In genomic region chr17:29764748-29765147, GRCh38 we compare ENCODE assay signal across 22 cellular contexts.
A peak's percentile ranks its signal among the peaks of the same experiment; 100 is the strongest.
DNase-seq lines count a peak whose midpoint lies in the region; ATAC-seq, FAIRE-seq and TF ChIP-seq lines count a peak whose summit lies in the region.
"Had no signal": no experiment of that assay in that cellular context is flagged by ENCODE, and none has a peak within 500 bp of the region (broad histone marks: within the 10 kb centered on the region; RNA-seq: fewer than 3 reads in every experiment).

No MANE protein-coding gene starts in this region.

- H3K79me1 ChIP-seq in IMR-90 (ENCODE audit: low read depth in 1 of 2, low read length in 2 of 2), result peaks cover 4 to 9% of the 10 kb centered on the region in 2 experiments

- no peak overlapping the region for H2AK9ac ChIP-seq in IMR-90 (replicated peaks; ENCODE audit: low read depth, low read length, poor library complexity)

- no peak overlapping the region for H3K23ac ChIP-seq in IMR-90 (ENCODE audit: low read depth, low read length)

- H3K4me3 ChIP-seq in HepG2 (replicated peaks in 1 of 3; ENCODE audit: insufficient read depth in 1 of 3, low read depth in 2 of 3, low read length in 3 of 3) (no peak overlapping the region), right lobe of liver (no peak overlapping the region), IMR-90 (ENCODE audit: insufficient read depth, low read depth, low read length) (no peak overlapping the region), fibroblast of mammary gland (ENCODE audit: control insufficient read depth, low read depth, low read length) (no peak overlapping the region)
- H3K4me3 ChIP-seq: GM12878, MG63 had no signal

- FAIRE-seq in HepG2 (lab: Jason Lieb, UNC), result no peak
- FAIRE-seq: GM12878, GM18507 had no signal

- no peak overlapping the region for H2BK20ac ChIP-seq in IMR-90 (ENCODE audit: low read depth, low read length)

- no peak for ATAC-seq in HepG2
- ATAC-seq in right lobe of liver, result no peak
- no peak for ATAC-seq in IMR-90 (ENCODE audit: low read depth)
- no peak for ATAC-seq in Right ventricle myocardium superior (ENCODE audit: poor library complexity)
- no peak for ATAC-seq in HG03354 (IDR thresholded peaks at IDR 0.05; ENCODE audit: poor library complexity, severe bottlenecking, unreplicated experiment)
- ATAC-seq: GM12878, HCT116, SK-N-SH treated with all-trans-retinoic acid at 6 μM for 48 hours, T-cell had no signal

- no peak for TF ChIP-seq POLR2A in HepG2 (IDR thresholded peaks at IDR 0.05; ENCODE audit: insufficient read depth in 1 of 2, low read depth in 2 of 2, low read length in 2 of 2)
- TF ChIP-seq POLR2A in right lobe of liver (IDR thresholded peaks at IDR 0.05), result no peak
- TF ChIP-seq POLR2A in IMR-90 (IDR thresholded peaks at IDR 0.05; ENCODE audit: low read depth, low read length), result no peak

- DNase-seq in HepG2 (ENCODE audit: low spot score) (no peak), right lobe of liver (no peak), IMR-90 (no peak), fibroblast of mammary gland (ENCODE audit: low read depth) (peak; percentile 4), Right ventricle myocardium superior (no peak), hepatic stellate cell (ENCODE audit: low spot score) (no peak)
- DNase-seq: ACHN, GF-D8, GOT3, MG63, NCI-H1048, NCI-H1436, NCI-H1930, NCI-H446 treated with DMSO at 0.1 percent for 48 hours, SIG-M5, T-cell had no signal

- no peak overlapping the region for H2BK120ac ChIP-seq in IMR-90 (ENCODE audit: low read depth, low read length)

- H3K4me2 ChIP-seq in HepG2 (ENCODE audit: low read depth, low read length) (no peak overlapping the region), IMR-90 (ENCODE audit: low read depth, low read length) (no peak overlapping the region)

- no peaks in the 10 kb centered on the region for H3K36me3 ChIP-seq in HepG2 (replicated peaks in 1 of 2; ENCODE audit: control insufficient read depth in 1 of 2, insufficient read depth in 2 of 2, low read length in 2 of 2)
- no peaks in the 10 kb centered on the region for H3K36me3 ChIP-seq in right lobe of liver
- H3K36me3 ChIP-seq in IMR-90 (ENCODE audit: control insufficient read depth, insufficient read depth, low read length), result no peaks in the 10 kb centered on the region
- H3K36me3 ChIP-seq: MG63 had no signal

- H3K4me1 ChIP-seq in HepG2 (ENCODE audit: insufficient read depth, low read length) (peaks cover 15% of the 10 kb centered on the region), right lobe of liver (peaks cover 0 to 8% (median 0%) of the 10 kb centered on the region in 4 donors), IMR-90 (ENCODE audit: control insufficient read depth, insufficient read depth, low read length) (no peaks in the 10 kb centered on the region)

- H3K79me2 ChIP-seq in HepG2 (ENCODE audit: insufficient read depth, low read length), result no peaks in the 10 kb centered on the region

- CTCF ChIA-PET in HepG2 (lab: Yijun Ruan, JAX; ENCODE audit: low intra/inter-chr PET ratio, low total read pairs), result no interaction called here
- CTCF ChIA-PET in IMR-90 (lab: Yijun Ruan, JAX), result interaction anchor here (0.6 kb wide), 1 partner anchor 15 kb away, joined by 3 read pairs; no protein-coding TSS in a partner anchor

- dilution Hi-C loops in IMR-90 (cut with HindIII; ENCODE audit: low sequenced_read_pairs, unreplicated experiment), result no loop called here

- H3K14ac ChIP-seq in IMR-90 (replicated peaks; ENCODE audit: low read depth, low read length), result no peak overlapping the region

- TF ChIP-seq EP300 in HepG2 (IDR thresholded peaks at IDR 0.05; ENCODE audit: low read depth in 2 of 2, low read length in 2 of 2) (no peak), HepG2 (CRISPR knock-in tag; IDR thresholded peaks at IDR 0.05; ENCODE audit: borderline replicate concordance) (no peak)

- H2AFZ ChIP-seq in HepG2 (ENCODE audit: low read length) (no peak overlapping the region), IMR-90 (replicated peaks; ENCODE audit: low read length, poor library complexity) (no peak overlapping the region)

- H3K18ac ChIP-seq in IMR-90 (ENCODE audit: low read depth, low read length), result no peak overlapping the region

- POLR2A ChIA-PET in HepG2 (lab: Yijun Ruan, JAX) (no interaction called here), IMR-90 (lab: Charles Lee; ENCODE audit: unreplicated experiment) (no interaction called here)

- no peak overlapping the region for H3K56ac ChIP-seq in IMR-90 (ENCODE audit: extremely low read depth, insufficient read depth, low read length)

- no peak overlapping the region for H4K5ac ChIP-seq in IMR-90 (ENCODE audit: low read depth, low read length)

- no peak overlapping the region for H2BK5ac ChIP-seq in IMR-90 (ENCODE audit: low read depth, low read length, poor library complexity, severe bottlenecking)

- H3K4ac ChIP-seq in IMR-90 (ENCODE audit: low read depth, low read length), result no peak overlapping the region

- H4K91ac ChIP-seq in IMR-90 (ENCODE audit: insufficient read depth, low read depth, low read length), result no peak overlapping the region

- H2BK15ac ChIP-seq in IMR-90 (ENCODE audit: low read depth, low read length), result no peak overlapping the region

- TF ChIP-seq CTCF in HepG2 (CRISPR knock-in tag; IDR thresholded peaks at IDR 0.05), result no peak
- no peak for TF ChIP-seq CTCF in right lobe of liver (IDR thresholded peaks at IDR 0.05)
- TF ChIP-seq CTCF in IMR-90 (conservative IDR thresholded peaks at IDR 0.05; ENCODE audit: low read depth, low read length), result no peak
- no peak for TF ChIP-seq CTCF in fibroblast of mammary gland (conservative IDR thresholded peaks at IDR 0.05; ENCODE audit: control insufficient read depth, insufficient read depth, low read depth, low read length)

- intact Hi-C loops in HepG2 (cut with micrococcal nuclease; ENCODE audit: unreplicated experiment), result loop anchor here (5.0 kb wide), 1 partner anchor 142 kb away; the partner anchor contains the start of gene CORO6
- intact Hi-C loops in right lobe of liver (cut with DNase I), result no loop called here
- intact Hi-C loops in IMR-90 (cut with micrococcal nuclease), result loop anchor here (5.0 kb wide), 1 partner anchor 478 kb away; no protein-coding TSS in a partner anchor
- intact Hi-C loops in Right ventricle myocardium superior (cut with DNase I), result loop anchor here (5.0 kb wide), 1 partner anchor 117 kb away; no protein-coding TSS in a partner anchor

- no peak overlapping the region for H3K9ac ChIP-seq in HepG2 (ENCODE audit: insufficient read depth, low read depth, low read length)
- no peak overlapping the region for H3K9ac ChIP-seq in IMR-90 (ENCODE audit: low read depth, low read length)

- H4K20me1 ChIP-seq in HepG2 (ENCODE audit: insufficient read depth, low read length) (no peaks in the 10 kb centered on the region), IMR-90 (ENCODE audit: insufficient read depth, low read length) (0 out of 2 replicates have a peak, but pooled peaks cover 6% of the 10 kb centered on the region)

- BruUV-seq in HepG2 (replicated peaks; lab: Mats Ljungman, UMichigan) (no TSS peak), IMR-90 (replicated peaks; lab: Mats Ljungman, UMichigan) (no TSS peak)

- H3K9me3 ChIP-seq in HepG2 (ENCODE audit: low read length), result no peaks in the 10 kb centered on the region
- H3K9me3 ChIP-seq in right lobe of liver, result no peaks in the 10 kb centered on the region
- no peaks in the 10 kb centered on the region for H3K9me3 ChIP-seq in IMR-90 (ENCODE audit: control insufficient read depth, insufficient read depth, low read length)
- H3K9me3 ChIP-seq: MG63 had no signal

- in situ Hi-C loops in HepG2 (cut with HindIII; ENCODE audit: extremely low pct_ligation_motif_present, low pct_unique_long_range_greater_than_20kb), result no loop called here
- in situ Hi-C loops in IMR-90 (cut with MboI; ENCODE audit: low sequenced_read_pairs), result no loop called here

- no peaks in the 10 kb centered on the region; the same call in 1 of the 2 replicates for H3K9me1 ChIP-seq in IMR-90 (ENCODE audit: insufficient read depth, low read length)

- no peak for TF ChIP-seq RAD21 in HepG2 (CRISPR knock-in tag; IDR thresholded peaks at IDR 0.05)
- TF ChIP-seq RAD21 in IMR-90 (IDR thresholded peaks at IDR 0.05; ENCODE audit: low read length), result no peak

- H4K8ac ChIP-seq in IMR-90 (ENCODE audit: low read depth in 2 of 2, low read length in 2 of 2), result no peak overlapping the region

- H3K27ac ChIP-seq in HepG2 (ENCODE audit: extremely low read length, insufficient read depth, low read length), result no peak overlapping the region
- no peak overlapping the region for H3K27ac ChIP-seq in right lobe of liver
- H3K27ac ChIP-seq in IMR-90 (ENCODE audit: insufficient read depth, low read length), result no peak overlapping the region
- H3K27ac ChIP-seq: C4-2B had no signal

- 100% methylated on average over 1 of the region's 1 CpG for WGBS in HepG2 (ENCODE audit: low lambda C conversion rate)
- WGBS in right lobe of liver (ENCODE audit: insufficient coverage, low coverage, low lambda C conversion rate, missing lambda C conversion rate), result 92% methylated on average over 1 of the region's 1 CpG
- WGBS in IMR-90 (ENCODE audit: extremely low coverage in 2 of 2, insufficient read length in 1 of 2), 2 experiments, result no CpG with 5 or more reads among the region's 1 CpG

- H2AK5ac ChIP-seq in IMR-90 (ENCODE audit: low read depth, low read length), result no peak overlapping the region

- no peaks in the 10 kb centered on the region for H3K27me3 ChIP-seq in HepG2 (ENCODE audit: control insufficient read depth in 1 of 2, insufficient read depth in 2 of 2, low read length in 2 of 2)
- H3K27me3 ChIP-seq in right lobe of liver, result no peaks in the 10 kb centered on the region
- no peaks in the 10 kb centered on the region for H3K27me3 ChIP-seq in IMR-90 (ENCODE audit: control insufficient read depth, insufficient read depth, low read length)
- H3K27me3 ChIP-seq: MG63 had no signal

TF ChIP-seq in HepG2, 621 proteins besides CTCF, POLR2A, EP300 and RAD21:
- TF ChIP-seq ZBTB20 (CRISPR knock-in tag; IDR thresholded peaks at IDR 0.05; ENCODE audit: borderline replicate concordance, low read depth) (no peak), MAFF (IDR thresholded peaks at IDR 0.05; ENCODE audit: low read depth, low read length) (peak; percentile 57), MAFK (conservative IDR thresholded peaks at IDR 0.05 in 1 of 2, IDR thresholded peaks at IDR 0.05 in 1 of 2; ENCODE audit: low read length in 2 of 2) (peak; percentile 46 to 53; a peak in 3 of 4 replicates)

TF ChIP-seq in IMR-90, 13 proteins besides CTCF, POLR2A, EP300 and RAD21:
- TF ChIP-seq MAFK (IDR thresholded peaks at IDR 0.05; ENCODE audit: low read depth, low read length), result peak; percentile 25; the same call in 1 of the 2 replicates
- TF ChIP-seq MXI1 (IDR thresholded peaks at IDR 0.05; ENCODE audit: borderline replicate concordance, low read depth, low read length), result no peak

Comparison
In these comparisons a context has a peak if more than half of its experiments do, and no peak if none do; other contexts are left out.
1. intact Hi-C loops: an anchor here in HepG2 (5.0 kb wide), IMR-90 (5.0 kb wide) and Right ventricle myocardium superior (5.0 kb wide); none called in right lobe of liver.